Comparison of ENCODE assay signal across 1 cellular context in the genomic region with DNA sequence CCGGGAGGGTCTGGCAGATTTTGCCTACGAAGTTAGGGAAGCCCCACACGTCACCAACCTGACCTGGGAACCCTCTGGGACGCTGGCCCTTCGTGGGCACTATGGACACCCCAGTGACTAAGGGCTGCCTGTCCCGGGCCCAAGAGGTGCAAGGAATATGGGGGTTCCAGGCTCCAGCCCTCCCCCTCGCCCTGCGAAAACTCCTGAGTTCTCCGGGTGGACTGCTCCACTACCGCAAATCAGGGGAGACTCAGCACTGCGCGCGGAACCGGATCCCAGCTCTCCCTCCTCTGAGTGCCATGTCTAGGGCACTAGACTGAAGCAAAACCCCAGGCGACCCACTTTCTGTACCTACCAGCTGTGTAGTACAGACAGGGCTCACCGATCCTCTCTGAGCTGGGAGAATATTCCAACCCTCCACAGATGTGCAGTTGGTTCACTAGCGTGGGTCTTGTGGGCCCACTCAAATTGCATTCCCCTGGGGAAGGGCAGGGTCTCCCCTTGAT.
TF ChIP-seq lines count a peak whose summit lies in the region.

A gene with protein sequence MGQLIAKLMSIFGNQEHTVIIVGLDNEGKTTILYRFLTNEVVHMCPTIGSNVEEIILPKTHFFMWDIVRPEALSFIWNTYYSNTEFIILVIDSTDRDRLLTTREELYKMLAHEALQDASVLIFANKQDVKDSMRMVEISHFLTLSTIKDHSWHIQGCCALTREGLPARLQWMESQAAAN (minus strand): TSS at position 318 of the 506 bp plus-strand sequence. CDS start 401 bp downstream, outside the sequence.

TF ChIP-seq in HepG2, 621 proteins besides CTCF, POLR2A, EP300 and RAD21:
- TF ChIP-seq, protein P1, sequence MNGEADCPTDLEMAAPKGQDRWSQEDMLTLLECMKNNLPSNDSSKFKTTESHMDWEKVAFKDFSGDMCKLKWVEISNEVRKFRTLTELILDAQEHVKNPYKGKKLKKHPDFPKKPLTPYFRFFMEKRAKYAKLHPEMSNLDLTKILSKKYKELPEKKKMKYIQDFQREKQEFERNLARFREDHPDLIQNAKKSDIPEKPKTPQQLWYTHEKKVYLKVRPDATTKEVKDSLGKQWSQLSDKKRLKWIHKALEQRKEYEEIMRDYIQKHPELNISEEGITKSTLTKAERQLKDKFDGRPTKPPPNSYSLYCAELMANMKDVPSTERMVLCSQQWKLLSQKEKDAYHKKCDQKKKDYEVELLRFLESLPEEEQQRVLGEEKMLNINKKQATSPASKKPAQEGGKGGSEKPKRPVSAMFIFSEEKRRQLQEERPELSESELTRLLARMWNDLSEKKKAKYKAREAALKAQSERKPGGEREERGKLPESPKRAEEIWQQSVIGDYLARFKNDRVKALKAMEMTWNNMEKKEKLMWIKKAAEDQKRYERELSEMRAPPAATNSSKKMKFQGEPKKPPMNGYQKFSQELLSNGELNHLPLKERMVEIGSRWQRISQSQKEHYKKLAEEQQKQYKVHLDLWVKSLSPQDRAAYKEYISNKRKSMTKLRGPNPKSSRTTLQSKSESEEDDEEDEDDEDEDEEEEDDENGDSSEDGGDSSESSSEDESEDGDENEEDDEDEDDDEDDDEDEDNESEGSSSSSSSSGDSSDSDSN (CRISPR knock-in tag; IDR thresholded peaks at IDR 0.05): no peak
- TF ChIP-seq, protein P2, sequence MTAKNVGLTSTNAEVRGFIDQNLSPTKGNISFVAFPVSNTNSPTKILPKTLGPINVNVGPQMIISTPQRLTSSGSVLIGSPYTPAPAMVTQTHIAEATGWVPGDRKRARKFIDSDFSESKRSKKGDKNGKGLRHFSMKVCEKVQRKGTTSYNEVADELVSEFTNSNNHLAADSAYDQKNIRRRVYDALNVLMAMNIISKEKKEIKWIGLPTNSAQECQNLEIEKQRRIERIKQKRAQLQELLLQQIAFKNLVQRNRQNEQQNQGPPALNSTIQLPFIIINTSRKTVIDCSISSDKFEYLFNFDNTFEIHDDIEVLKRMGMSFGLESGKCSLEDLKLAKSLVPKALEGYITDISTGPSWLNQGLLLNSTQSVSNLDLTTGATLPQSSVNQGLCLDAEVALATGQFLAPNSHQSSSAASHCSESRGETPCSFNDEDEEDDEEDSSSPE (CRISPR knock-in tag; IDR thresholded peaks at IDR 0.05): no peak
- TF ChIP-seq ZIK1 (CRISPR knock-in tag; IDR thresholded peaks at IDR 0.05; ENCODE audit: borderline replicate concordance, low read depth): no peak
- no peak for TF ChIP-seq MXD4 (CRISPR knock-in tag; IDR thresholded peaks at IDR 0.05)
- no peak for TF ChIP-seq ZFP37 (CRISPR knock-in tag; IDR thresholded peaks at IDR 0.05; ENCODE audit: borderline replicate concordance)
- no peak for TF ChIP-seq NFIB (CRISPR knock-in tag; IDR thresholded peaks at IDR 0.05; ENCODE audit: borderline replicate concordance)
- TF ChIP-seq, protein P3, sequence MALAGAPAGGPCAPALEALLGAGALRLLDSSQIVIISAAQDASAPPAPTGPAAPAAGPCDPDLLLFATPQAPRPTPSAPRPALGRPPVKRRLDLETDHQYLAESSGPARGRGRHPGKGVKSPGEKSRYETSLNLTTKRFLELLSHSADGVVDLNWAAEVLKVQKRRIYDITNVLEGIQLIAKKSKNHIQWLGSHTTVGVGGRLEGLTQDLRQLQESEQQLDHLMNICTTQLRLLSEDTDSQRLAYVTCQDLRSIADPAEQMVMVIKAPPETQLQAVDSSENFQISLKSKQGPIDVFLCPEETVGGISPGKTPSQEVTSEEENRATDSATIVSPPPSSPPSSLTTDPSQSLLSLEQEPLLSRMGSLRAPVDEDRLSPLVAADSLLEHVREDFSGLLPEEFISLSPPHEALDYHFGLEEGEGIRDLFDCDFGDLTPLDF (CRISPR knock-in tag; IDR thresholded peaks at IDR 0.05): no peak
- TF ChIP-seq PRPF4 (IDR thresholded peaks at IDR 0.05; ENCODE audit: low read depth, low read length, poor library complexity, severe bottlenecking): no peak
- no peak for TF ChIP-seq JUND (CRISPR knock-in tag; IDR thresholded peaks at IDR 0.05)
- no peak for TF ChIP-seq POGZ (CRISPR knock-in tag; IDR thresholded peaks at IDR 0.05)
- no peak for TF ChIP-seq REL (CRISPR knock-in tag; conservative IDR thresholded peaks at IDR 0.05)
- no peak for TF ChIP-seq HMG20B (CRISPR knock-in tag; conservative IDR thresholded peaks at IDR 0.05)
- no peak for TF ChIP-seq NFE2L1 (CRISPR knock-in tag; IDR thresholded peaks at IDR 0.05; ENCODE audit: borderline replicate concordance)
- TF ChIP-seq, protein P4, sequence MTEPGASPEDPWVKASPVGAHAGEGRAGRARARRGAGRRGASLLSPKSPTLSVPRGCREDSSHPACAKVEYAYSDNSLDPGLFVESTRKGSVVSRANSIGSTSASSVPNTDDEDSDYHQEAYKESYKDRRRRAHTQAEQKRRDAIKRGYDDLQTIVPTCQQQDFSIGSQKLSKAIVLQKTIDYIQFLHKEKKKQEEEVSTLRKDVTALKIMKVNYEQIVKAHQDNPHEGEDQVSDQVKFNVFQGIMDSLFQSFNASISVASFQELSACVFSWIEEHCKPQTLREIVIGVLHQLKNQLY (CRISPR knock-in tag; IDR thresholded peaks at IDR 0.05): no peak
- TF ChIP-seq ZNF570 (CRISPR knock-in tag; IDR thresholded peaks at IDR 0.05; ENCODE audit: borderline replicate concordance): no peak
- TF ChIP-seq, protein P5, sequence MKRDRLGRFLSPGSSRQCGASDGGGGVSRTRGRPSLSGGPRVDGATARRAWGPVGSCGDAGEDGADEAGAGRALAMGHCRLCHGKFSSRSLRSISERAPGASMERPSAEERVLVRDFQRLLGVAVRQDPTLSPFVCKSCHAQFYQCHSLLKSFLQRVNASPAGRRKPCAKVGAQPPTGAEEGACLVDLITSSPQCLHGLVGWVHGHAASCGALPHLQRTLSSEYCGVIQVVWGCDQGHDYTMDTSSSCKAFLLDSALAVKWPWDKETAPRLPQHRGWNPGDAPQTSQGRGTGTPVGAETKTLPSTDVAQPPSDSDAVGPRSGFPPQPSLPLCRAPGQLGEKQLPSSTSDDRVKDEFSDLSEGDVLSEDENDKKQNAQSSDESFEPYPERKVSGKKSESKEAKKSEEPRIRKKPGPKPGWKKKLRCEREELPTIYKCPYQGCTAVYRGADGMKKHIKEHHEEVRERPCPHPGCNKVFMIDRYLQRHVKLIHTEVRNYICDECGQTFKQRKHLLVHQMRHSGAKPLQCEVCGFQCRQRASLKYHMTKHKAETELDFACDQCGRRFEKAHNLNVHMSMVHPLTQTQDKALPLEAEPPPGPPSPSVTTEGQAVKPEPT (CRISPR knock-in tag; IDR thresholded peaks at IDR 0.05; ENCODE audit: low read depth): no peak
- TF ChIP-seq, protein P6, sequence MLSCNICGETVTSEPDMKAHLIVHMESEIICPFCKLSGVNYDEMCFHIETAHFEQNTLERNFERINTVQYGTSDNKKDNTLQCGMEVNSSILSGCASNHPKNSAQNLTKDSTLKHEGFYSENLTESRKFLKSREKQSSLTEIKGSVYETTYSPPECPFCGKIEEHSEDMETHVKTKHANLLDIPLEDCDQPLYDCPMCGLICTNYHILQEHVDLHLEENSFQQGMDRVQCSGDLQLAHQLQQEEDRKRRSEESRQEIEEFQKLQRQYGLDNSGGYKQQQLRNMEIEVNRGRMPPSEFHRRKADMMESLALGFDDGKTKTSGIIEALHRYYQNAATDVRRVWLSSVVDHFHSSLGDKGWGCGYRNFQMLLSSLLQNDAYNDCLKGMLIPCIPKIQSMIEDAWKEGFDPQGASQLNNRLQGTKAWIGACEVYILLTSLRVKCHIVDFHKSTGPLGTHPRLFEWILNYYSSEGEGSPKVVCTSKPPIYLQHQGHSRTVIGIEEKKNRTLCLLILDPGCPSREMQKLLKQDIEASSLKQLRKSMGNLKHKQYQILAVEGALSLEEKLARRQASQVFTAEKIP (CRISPR knock-in tag; IDR thresholded peaks at IDR 0.05; ENCODE audit: borderline replicate concordance): no peak
- TF ChIP-seq, protein P7, sequence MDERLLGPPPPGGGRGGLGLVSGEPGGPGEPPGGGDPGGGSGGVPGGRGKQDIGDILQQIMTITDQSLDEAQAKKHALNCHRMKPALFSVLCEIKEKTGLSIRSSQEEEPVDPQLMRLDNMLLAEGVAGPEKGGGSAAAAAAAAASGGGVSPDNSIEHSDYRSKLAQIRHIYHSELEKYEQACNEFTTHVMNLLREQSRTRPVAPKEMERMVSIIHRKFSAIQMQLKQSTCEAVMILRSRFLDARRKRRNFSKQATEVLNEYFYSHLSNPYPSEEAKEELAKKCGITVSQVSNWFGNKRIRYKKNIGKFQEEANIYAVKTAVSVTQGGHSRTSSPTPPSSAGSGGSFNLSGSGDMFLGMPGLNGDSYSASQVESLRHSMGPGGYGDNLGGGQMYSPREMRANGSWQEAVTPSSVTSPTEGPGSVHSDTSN (CRISPR knock-in tag; IDR thresholded peaks at IDR 0.05): no peak
- TF ChIP-seq, protein P8, sequence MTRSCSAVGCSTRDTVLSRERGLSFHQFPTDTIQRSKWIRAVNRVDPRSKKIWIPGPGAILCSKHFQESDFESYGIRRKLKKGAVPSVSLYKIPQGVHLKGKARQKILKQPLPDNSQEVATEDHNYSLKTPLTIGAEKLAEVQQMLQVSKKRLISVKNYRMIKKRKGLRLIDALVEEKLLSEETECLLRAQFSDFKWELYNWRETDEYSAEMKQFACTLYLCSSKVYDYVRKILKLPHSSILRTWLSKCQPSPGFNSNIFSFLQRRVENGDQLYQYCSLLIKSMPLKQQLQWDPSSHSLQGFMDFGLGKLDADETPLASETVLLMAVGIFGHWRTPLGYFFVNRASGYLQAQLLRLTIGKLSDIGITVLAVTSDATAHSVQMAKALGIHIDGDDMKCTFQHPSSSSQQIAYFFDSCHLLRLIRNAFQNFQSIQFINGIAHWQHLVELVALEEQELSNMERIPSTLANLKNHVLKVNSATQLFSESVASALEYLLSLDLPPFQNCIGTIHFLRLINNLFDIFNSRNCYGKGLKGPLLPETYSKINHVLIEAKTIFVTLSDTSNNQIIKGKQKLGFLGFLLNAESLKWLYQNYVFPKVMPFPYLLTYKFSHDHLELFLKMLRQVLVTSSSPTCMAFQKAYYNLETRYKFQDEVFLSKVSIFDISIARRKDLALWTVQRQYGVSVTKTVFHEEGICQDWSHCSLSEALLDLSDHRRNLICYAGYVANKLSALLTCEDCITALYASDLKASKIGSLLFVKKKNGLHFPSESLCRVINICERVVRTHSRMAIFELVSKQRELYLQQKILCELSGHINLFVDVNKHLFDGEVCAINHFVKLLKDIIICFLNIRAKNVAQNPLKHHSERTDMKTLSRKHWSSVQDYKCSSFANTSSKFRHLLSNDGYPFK (CRISPR knock-in tag; IDR thresholded peaks at IDR 0.05; ENCODE audit: borderline replicate concordance): no peak
- TF ChIP-seq FOXC1 (CRISPR knock-in tag; IDR thresholded peaks at IDR 0.05; ENCODE audit: borderline replicate concordance): no peak
